ENCODE assay signal across 8 cellular contexts in the genomic region with DNA sequence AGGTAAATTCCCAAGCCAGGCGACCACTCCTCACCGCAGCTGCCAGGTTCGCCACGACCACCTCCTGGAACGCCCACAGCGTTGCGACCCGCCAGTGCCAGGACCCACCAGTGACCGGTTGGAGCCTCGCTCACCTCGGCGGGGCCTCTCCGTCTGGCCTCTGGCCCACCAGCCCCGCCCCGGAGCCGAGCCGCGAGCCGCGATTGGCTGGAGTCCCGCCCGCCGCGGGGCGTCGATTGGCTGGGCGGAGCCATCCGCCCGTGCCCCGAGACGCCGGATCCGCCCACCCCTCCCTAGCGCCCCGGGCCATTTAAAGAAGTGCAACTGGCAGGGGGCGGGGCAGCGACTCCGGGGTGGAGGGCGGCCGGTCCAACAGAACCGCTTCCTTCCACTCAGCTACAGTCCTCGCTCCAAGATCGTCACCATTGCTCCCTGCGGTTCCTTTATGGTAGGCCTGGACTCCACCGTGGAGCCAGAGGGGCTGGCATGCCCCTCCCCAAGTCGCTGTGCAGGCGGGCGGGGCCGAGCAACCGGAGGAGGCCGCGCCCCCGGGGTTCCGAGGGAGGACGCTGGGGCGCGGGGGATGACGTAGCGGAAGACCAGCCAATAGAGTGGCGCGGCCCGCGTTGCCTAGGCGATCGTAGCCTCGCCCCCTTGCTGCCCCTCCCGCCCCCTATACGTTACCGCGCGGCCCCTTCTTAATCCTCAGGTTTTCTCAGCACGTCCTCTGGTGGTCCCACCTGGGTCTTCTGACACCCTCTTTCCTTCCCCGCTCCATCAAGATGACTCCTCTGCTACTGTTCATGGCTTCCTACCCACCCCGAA. TPM values are rescaled to one million over a fixed set of nuclear protein-coding genes. Genes with fewer than 3 reads are reported as not detected.
DNase-seq lines count a peak whose midpoint lies in the region; ATAC-seq and TF ChIP-seq lines count a peak whose summit lies in the region.

A gene with protein sequence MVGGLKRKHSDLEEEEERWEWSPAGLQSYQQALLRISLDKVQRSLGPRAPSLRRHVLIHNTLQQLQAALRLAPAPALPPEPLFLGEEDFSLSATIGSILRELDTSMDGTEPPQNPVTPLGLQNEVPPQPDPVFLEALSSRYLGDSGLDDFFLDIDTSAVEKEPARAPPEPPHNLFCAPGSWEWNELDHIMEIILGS (minus strand): TSS at position 155 of the 825 bp plus-strand sequence. CDS start 2,255 bp downstream, outside the sequence.

- intact Hi-C loops in Calu3 (cut with micrococcal nuclease; ENCODE audit: unreplicated experiment): loop anchor here (10.0 kb wide), 1 partner anchor 140 kb away; no protein-coding TSS in a partner anchor

- H3K36me3 ChIP-seq in endocrine pancreas (ENCODE audit: control insufficient read depth, insufficient read depth, low read length): no peaks in the 10 kb centered on the region
- peaks cover 29% of the 10 kb centered on the region for H3K36me3 ChIP-seq in mesodermal cell (ENCODE audit: control insufficient read depth, insufficient read depth, low read length)

- H3K9me3 ChIP-seq in endocrine pancreas (ENCODE audit: control insufficient read depth, low read length): no peaks in the 10 kb centered on the region
- H3K9me3 ChIP-seq in mesodermal cell (ENCODE audit: control insufficient read depth, low read length): no peaks in the 10 kb centered on the region

- peak within 1 kb of the TSS; percentile 97 for H3K9ac ChIP-seq in endocrine pancreas (ENCODE audit: control insufficient read depth, insufficient read depth, low read length)

- no peaks in the 10 kb centered on the region for H3K27me3 ChIP-seq in endocrine pancreas (ENCODE audit: control insufficient read depth, insufficient read depth, low read length)

- H3K27ac ChIP-seq in mesodermal cell (ENCODE audit: low read depth, low read length, severe bottlenecking): peak within 1 kb of the TSS; percentile 94

- WGBS in mesodermal cell (ENCODE audit: insufficient coverage in 2 of 2), 2 experiments: 0% methylated on average over 48 to 72 of the region's 74 CpGs

- peak; percentile 100 for DNase-seq in Calu3
- peak; percentile 57 to 100 (median 97) for DNase-seq in HUDEP-2 (lab: John Stamatoyannopoulos, UW; ENCODE audit: unreplicated experiment in 76 of 76)
- peak; percentile 93 for DNase-seq in NOMO-1 treated with dmso at 0.1 percent for 144 hours (lab: John Stamatoyannopoulos, UW; ENCODE audit: unreplicated experiment)
- peak; percentile 98 for DNase-seq in activated CD8-positive, alpha-beta memory T cell treated with anti-CD3 and anti-CD28 coated beads, Interleukin-2, amount 10 ng/mL, durations not matched to agents 7 days and 5 days
- DNase-seq in stimulated activated CD8-positive, alpha-beta memory T cell treated with anti-CD3 and anti-CD28 coated beads, Interleukin-15, amount 100 ng/mL, for 4 hours (ENCODE audit: low read depth in 2 of 2): peak; percentile 93 to 95

- peaks cover 68% of the 10 kb centered on the region for H3K36me3 Mint-ChIP-seq in Calu3 (ENCODE audit: insufficient read depth, unreplicated experiment)
- H3K36me3 Mint-ChIP-seq in activated CD8-positive, alpha-beta memory T cell treated with anti-CD3 and anti-CD28 coated beads, Interleukin-2, amount 10 ng/mL, durations not matched to agents 7 days and 5 days: peaks cover 7% of the 10 kb centered on the region

- ATAC-seq in GM21381 (IDR thresholded peaks at IDR 0.05; ENCODE audit: unreplicated experiment): peak; percentile 59
- ATAC-seq in activated CD8-positive, alpha-beta memory T cell treated with anti-CD3 and anti-CD28 coated beads, Interleukin-2, amount 10 ng/mL, durations not matched to agents 7 days and 5 days: peak; percentile 80

- peaks cover 20% of the 10 kb centered on the region for H3K4me1 Mint-ChIP-seq in Calu3 (ENCODE audit: low read depth, unreplicated experiment)
- peaks cover 21% of the 10 kb centered on the region for H3K4me1 Mint-ChIP-seq in activated CD8-positive, alpha-beta memory T cell treated with anti-CD3 and anti-CD28 coated beads, Interleukin-2, amount 10 ng/mL, durations not matched to agents 7 days and 5 days

- H3K27me3 Mint-ChIP-seq in Calu3 (ENCODE audit: unreplicated experiment): no peaks in the 10 kb centered on the region
- no peaks in the 10 kb centered on the region for H3K27me3 Mint-ChIP-seq in activated CD8-positive, alpha-beta memory T cell treated with anti-CD3 and anti-CD28 coated beads, Interleukin-2, amount 10 ng/mL, durations not matched to agents 7 days and 5 days

- CTCF ChIA-PET in Calu3 (lab: Charles Lee): interaction anchor here (0.6 to 1.4 kb wide), 4 partner anchors 18 to 44 kb away, joined by 3 to 7 read pairs (median 3); a partner anchor contains a TSS
- CTCF ChIA-PET in activated CD8-positive, alpha-beta memory T cell treated with anti-CD3 and anti-CD28 coated beads, Interleukin-2, amount 10 ng/mL, durations not matched to agents 7 days and 5 days (lab: Charles Lee): interaction anchor here (1.0 to 3.0 kb wide), 7 partner anchors 14 to 139 kb away, joined by 4 to 28 read pairs (median 6); a partner anchor contains a TSS

- H3K4me1 ChIP-seq in endocrine pancreas (ENCODE audit: control insufficient read depth, insufficient read depth, low read length) (peaks cover 4% of the 10 kb centered on the region), mesodermal cell (ENCODE audit: control insufficient read depth, insufficient read depth, low read length, poor library complexity, severe bottlenecking) (peaks cover 16% of the 10 kb centered on the region)

- no TSS peak for BruUV-seq in Calu3 (replicated peaks; lab: Mats Ljungman, UMichigan)

- H3K9me3 Mint-ChIP-seq in Calu3 (ENCODE audit: low read depth, unreplicated experiment): no peaks in the 10 kb centered on the region
- no peaks in the 10 kb centered on the region for H3K9me3 Mint-ChIP-seq in activated CD8-positive, alpha-beta memory T cell treated with anti-CD3 and anti-CD28 coated beads, Interleukin-2, amount 10 ng/mL, durations not matched to agents 7 days and 5 days (ENCODE audit: low read depth)

- peak within 1 kb of the TSS; percentile 92 for H3K27ac Mint-ChIP-seq in Calu3 (ENCODE audit: unreplicated experiment)
- peak within 1 kb of the TSS; percentile 97 for H3K27ac Mint-ChIP-seq in activated CD8-positive, alpha-beta memory T cell treated with anti-CD3 and anti-CD28 coated beads, Interleukin-2, amount 10 ng/mL, durations not matched to agents 7 days and 5 days

- TF ChIP-seq CTCF in Calu3 (IDR thresholded peaks at IDR 0.05; ENCODE audit: unreplicated experiment): no peak

- H3K4me3 ChIP-seq in endocrine pancreas (ENCODE audit: control insufficient read depth, insufficient read depth, low read length) (peak within 1 kb of the TSS; percentile 94), mesodermal cell (ENCODE audit: extremely low read depth, insufficient read depth, low read length, poor library complexity, severe bottlenecking) (peak within 1 kb of the TSS; percentile 100)

- peak within 1 kb of the TSS; percentile 90 for H3K4me3 Mint-ChIP-seq in Calu3 (ENCODE audit: low read depth, unreplicated experiment)
- peak within 1 kb of the TSS; percentile 95 for H3K4me3 Mint-ChIP-seq in activated CD8-positive, alpha-beta memory T cell treated with anti-CD3 and anti-CD28 coated beads, Interleukin-2, amount 10 ng/mL, durations not matched to agents 7 days and 5 days

RNA-seq across cellular contexts. Expression of the gene that starts here (rescaled TPM):
- total RNA-seq in Calu3 (2022): 51.9 and 56.7 TPM in 2 replicates
- total RNA-seq in activated CD8-positive, alpha-beta memory T cell treated with anti-CD3 and anti-CD28 coated beads, Interleukin-2, amount 10 ng/mL, durations not matched to agents 7 days and 5 days: 10 to 100 TPM; 13.4 to 13.7 TPM
- polyA plus RNA-seq in mesodermal cell (2013, experiment 1 of 2): 32.6 TPM
- polyA plus RNA-seq in mesodermal cell (2013, experiment 2 of 2): 30.0 TPM

Comparison
In these comparisons a context has a peak if more than half of its experiments do, and no peak if none do; other contexts are left out.
1. Peak in every context shown above with its lines: DNase-seq, ATAC-seq, H3K4me3 ChIP-seq and H3K27ac ChIP-seq.